In the genomic region with DNA sequence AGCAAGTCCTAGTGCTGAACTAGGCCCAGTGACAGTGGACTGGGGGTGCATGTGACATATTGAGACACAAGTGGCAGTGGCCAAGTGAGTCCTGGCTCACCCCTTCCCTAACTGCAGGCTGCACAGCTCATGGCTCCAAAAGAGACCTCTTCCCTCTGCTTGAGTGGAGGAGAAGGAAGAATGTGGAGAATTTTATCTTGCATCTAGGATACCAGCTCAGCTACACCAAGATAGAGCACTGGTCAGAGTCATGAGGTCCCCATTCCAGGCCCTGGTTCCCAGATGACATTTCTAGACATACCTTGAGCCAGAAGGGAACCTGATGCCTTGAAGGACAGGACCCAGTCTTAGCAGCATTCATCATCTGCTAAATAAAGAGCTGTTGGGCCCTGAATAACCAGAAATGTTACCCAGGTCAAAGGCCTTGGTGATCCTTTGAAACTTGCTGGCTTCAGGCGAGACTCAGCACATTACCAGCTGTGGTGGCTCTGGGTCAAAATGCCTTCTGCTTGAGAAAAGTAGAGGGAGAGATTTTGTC, we compare ENCODE assay signal across 24 cellular contexts.
"Had no signal": no experiment of that assay in that cellular context is flagged by ENCODE, and none has a peak within 500 bp of the region (broad histone marks: within the 10 kb centered on the region; RNA-seq: fewer than 3 reads in every experiment).

No MANE protein-coding gene starts in this region.

- DNase-seq: heart right ventricle; left colon; left lung; midbrain; mucosa of descending colon; naive thymus-derived CD4-positive, alpha-beta T cell; nucleus accumbens; pancreas; posterior cingulate gyrus; retina; right cardiac atrium; spleen; stimulated activated CD4-positive, alpha-beta T cell treated with anti-CD3 and anti-CD28 coated beads, Interleukin-4, amount 100 ng/mL, for 24 hours; stimulated activated naive CD4-positive, alpha-beta T cell; tibial artery; trophoblast cell; upper lobe of right lung had no signal

- H2AFZ ChIP-seq: hepatocyte had no signal

- H3K4me3 ChIP-seq: heart right ventricle, hepatocyte, left lung, lung, mucosa of descending colon, pancreas, prostate gland, skin epidermis, spleen, suprapubic skin, thoracic aorta, tibial artery, upper lobe of right lung had no signal

- H3K4me1 ChIP-seq: heart right ventricle, left lung, pancreas, prostate gland, spleen, suprapubic skin, tibial artery, upper lobe of right lung had no signal

- FAIRE-seq: keratinocyte, pancreas had no signal

- H3K79me2 ChIP-seq: hepatocyte had no signal

- H3K4me2 ChIP-seq: hepatocyte had no signal

- H3K36me3 ChIP-seq: heart right ventricle, left lung, pancreas, prostate gland, spleen, suprapubic skin, thoracic aorta, tibial artery, upper lobe of right lung had no signal

- H3K27ac ChIP-seq: heart right ventricle, hepatocyte, left lung, pancreas, prostate gland, skin epidermis, spleen, suprapubic skin, thoracic aorta, tibial artery, upper lobe of right lung had no signal

- H3K9me3 ChIP-seq: left lung, pancreas, prostate gland, suprapubic skin, thoracic aorta, tibial artery, upper lobe of right lung had no signal

- H3K27me3 ChIP-seq: heart right ventricle, hepatocyte, left lung, pancreas, spleen, suprapubic skin, tibial artery, upper lobe of right lung had no signal
